ENCODE assay signal across 27 cellular contexts in genomic region chr11:36027731-36028130, GRCh38.
DNase-seq lines count a peak whose midpoint lies in the region; ATAC-seq and TF ChIP-seq lines count a peak whose summit lies in the region.
"Had no signal": no experiment of that assay in that cellular context is flagged by ENCODE, and none has a peak within 500 bp of the region (broad histone marks: within the 10 kb centered on the region; RNA-seq: fewer than 3 reads in every experiment).

No MANE protein-coding gene starts in this region.

- no peaks in the 10 kb centered on the region for H3K36me3 ChIP-seq in GM23338 (ENCODE audit: insufficient read depth)
- no peaks in the 10 kb centered on the region for H3K36me3 ChIP-seq in osteoblast (ENCODE audit: insufficient read depth, low read length)
- H3K36me3 ChIP-seq in OCI-LY7 (ENCODE audit: insufficient read depth, low read length) = no peaks in the 10 kb centered on the region
- H3K36me3 ChIP-seq: heart left ventricle, spleen, upper lobe of right lung had no signal

- H3K9me2 ChIP-seq in GM23338 (ENCODE audit: insufficient read depth) (peaks cover 8% of the 10 kb centered on the region; the same call in 1 of the 2 replicates), OCI-LY7 (ENCODE audit: insufficient read depth, low read length) (no peaks in the 10 kb centered on the region)

- intact Hi-C loops in OCI-LY7 (cut with micrococcal nuclease; ENCODE audit: unreplicated experiment) = no loop called here

- peaks cover 11% of the 10 kb centered on the region for H3K36me3 Mint-ChIP-seq in GM23338 (ENCODE audit: low read depth)
- H3K36me3 Mint-ChIP-seq in nephron (ENCODE audit: low read depth) = peaks cover 8% of the 10 kb centered on the region
- H3K36me3 Mint-ChIP-seq in activated naive CD4-positive, alpha-beta T cell treated with anti-CD3 and anti-CD28 coated beads, Interleukin-2, amount 50 U/mL, for 72 hours = no peaks in the 10 kb centered on the region
- H3K36me3 Mint-ChIP-seq: naive thymus-derived CD4-positive, alpha-beta T cell; stimulated activated effector memory CD8-positive, alpha-beta T cell treated with anti-CD3 and anti-CD28 coated beads, Interleukin-12 subunit alpha, Interleukin-12 subunit beta, amount 100 ng/mL, for 72 hours had no signal

- H3K4me2 ChIP-seq in GM23338 = no peak overlapping the region
- H3K4me2 ChIP-seq in osteoblast (ENCODE audit: insufficient read depth, low read length) = no peak overlapping the region
- no peak overlapping the region for H3K4me2 ChIP-seq in OCI-LY7 (ENCODE audit: low read length)
- H3K4me2 ChIP-seq: BLaER1 had no signal

- CTCF ChIA-PET in OCI-LY7 (lab: Charles Lee; ENCODE audit: unreplicated experiment) = no interaction called here

- H3K27me3 Mint-ChIP-seq in GM23338 (ENCODE audit: insufficient read depth, low read depth, poor library complexity) (peaks cover 9% of the 10 kb centered on the region), nephron (ENCODE audit: low read depth) (no peaks in the 10 kb centered on the region)
- H3K27me3 Mint-ChIP-seq: activated CD4-positive, alpha-beta T cell treated with anti-CD3 and anti-CD28 coated beads, Interleukin-2, amount 10 ng/mL, durations not matched to agents 7 days and 5 days had no signal

- no peaks in the 10 kb centered on the region for H3F3A ChIP-seq in GM23338 (replicated peaks; ENCODE audit: low read depth)

- no peaks in the 10 kb centered on the region for H4K20me1 ChIP-seq in GM23338 (replicated peaks; ENCODE audit: insufficient read depth)
- peaks cover 9% of the 10 kb centered on the region for H4K20me1 ChIP-seq in osteoblast (ENCODE audit: insufficient read depth, low read length)
- no peaks in the 10 kb centered on the region for H4K20me1 ChIP-seq in OCI-LY7 (ENCODE audit: insufficient read depth, low read length)

- peaks cover 24% of the 10 kb centered on the region for H3K4me1 ChIP-seq in GM23338 (ENCODE audit: insufficient read depth)
- peaks cover 13% of the 10 kb centered on the region for H3K4me1 ChIP-seq in osteoblast (ENCODE audit: insufficient read depth, low read length)
- no peaks in the 10 kb centered on the region for H3K4me1 ChIP-seq in OCI-LY7 (ENCODE audit: insufficient read depth, low read length, poor library complexity, severe bottlenecking)
- H3K4me1 ChIP-seq: spleen, upper lobe of right lung had no signal

- H2AFZ ChIP-seq in GM23338 (no peak overlapping the region), osteoblast (ENCODE audit: low read length) (no peak overlapping the region), OCI-LY7 (ENCODE audit: low read length) (no peak overlapping the region)

- TF ChIP-seq CTCF in GM23338 (conservative IDR thresholded peaks at IDR 0.05; ENCODE audit: low read depth in 2 of 2) = no peak
- no peak for TF ChIP-seq CTCF in fibroblast of villous mesenchyme (IDR thresholded peaks at IDR 0.05; ENCODE audit: insufficient read depth, low read depth, low read length)
- no peak for TF ChIP-seq CTCF in nephron (IDR thresholded peaks at IDR 0.05; ENCODE audit: unreplicated experiment in 3 of 3)
- no peak for TF ChIP-seq CTCF in osteoblast (IDR thresholded peaks at IDR 0.05; ENCODE audit: extremely low read depth, low read depth, low read length)
- TF ChIP-seq CTCF in OCI-LY7 (conservative IDR thresholded peaks at IDR 0.05; ENCODE audit: low read length) = no peak

- H3K9me3 ChIP-seq in osteoblast (ENCODE audit: low read depth, low read length) (no peaks in the 10 kb centered on the region), OCI-LY7 (ENCODE audit: low read length) (no peaks in the 10 kb centered on the region)
- H3K9me3 ChIP-seq: heart left ventricle, spleen, upper lobe of right lung had no signal

- no peaks in the 10 kb centered on the region for H3K9me3 Mint-ChIP-seq in GM23338
- no peaks in the 10 kb centered on the region for H3K9me3 Mint-ChIP-seq in nephron
- no peaks in the 10 kb centered on the region for H3K9me3 Mint-ChIP-seq in activated naive CD4-positive, alpha-beta T cell treated with anti-CD3 and anti-CD28 coated beads, Interleukin-2, amount 50 U/mL, for 72 hours
- H3K9me3 Mint-ChIP-seq: activated CD4-positive, alpha-beta T cell treated with anti-CD3 and anti-CD28 coated beads, Interleukin-2, amount 10 ng/mL, durations not matched to agents 7 days and 5 days; activated T-cell treated with anti-CD3 and anti-CD28 coated beads, Interleukin-2, amount 50 U/mL, for 4 hours; naive thymus-derived CD4-positive, alpha-beta T cell; stimulated activated effector memory CD8-positive, alpha-beta T cell treated with anti-CD3 and anti-CD28 coated beads, Interleukin-12 subunit alpha, Interleukin-12 subunit beta, amount 100 ng/mL, for 72 hours had no signal

- DNase-seq in GM23338 (ENCODE audit: low spot score) = no peak
- peak; percentile 12 for DNase-seq in OCI-M2 (lab: John Stamatoyannopoulos, UW; ENCODE audit: unreplicated experiment)
- DNase-seq in fibroblast of villous mesenchyme (ENCODE audit: low read depth) = peak; percentile 79
- no peak for DNase-seq in stimulated activated CD4-positive, alpha-beta T cell treated with anti-CD3 and anti-CD28 coated beads, Interleukin-1b, Interleukin-23, amount 100 ng/mL, for 48 hours
- no peak for DNase-seq in osteoblast (ENCODE audit: insufficient read length, low spot score, missing footprints)
- no peak for DNase-seq in OCI-LY7 (ENCODE audit: low spot score)
- no peak for DNase-seq in activated naive CD4-positive, alpha-beta T cell treated with anti-CD3 and anti-CD28 coated beads, Interleukin-2, amount 50 U/mL, for 72 hours (ENCODE audit: low spot score in 2 of 2)
- DNase-seq: activated CD4-positive, alpha-beta T cell treated with anti-CD3 and anti-CD28 coated beads, Interleukin-2, amount 10 ng/mL, durations not matched to agents 7 days and 5 days; activated T-cell treated with anti-CD3 and anti-CD28 coated beads, Interleukin-2, amount 50 U/mL, for 4 hours; effector CD4-positive, alpha-beta T cell; GF-D8; heart left ventricle; Karpas-422; naive thymus-derived CD4-positive, alpha-beta T cell; NCI-H1048; NCI-H1694; NCI-H510A; occipital lobe; SHP77; spleen; stimulated activated CD4-positive, alpha-beta T cell treated with anti-CD3 and anti-CD28 coated beads, Interleukin-4, amount 100 ng/mL, for 24 hours; upper lobe of right lung had no signal

- no peak overlapping the region for H3K4me3 Mint-ChIP-seq in GM23338
- no peak overlapping the region for H3K4me3 Mint-ChIP-seq in nephron
- H3K4me3 Mint-ChIP-seq: activated CD4-positive, alpha-beta T cell treated with anti-CD3 and anti-CD28 coated beads, Interleukin-2, amount 10 ng/mL, durations not matched to agents 7 days and 5 days; activated T-cell treated with anti-CD3 and anti-CD28 coated beads, Interleukin-2, amount 50 U/mL, for 4 hours; mesothelial cell of epicardium; naive thymus-derived CD4-positive, alpha-beta T cell; stimulated activated effector memory CD8-positive, alpha-beta T cell treated with anti-CD3 and anti-CD28 coated beads, Interleukin-12 subunit alpha, Interleukin-12 subunit beta, amount 100 ng/mL, for 72 hours had no signal

- H3K4me1 Mint-ChIP-seq in GM23338 (peaks cover 52% of the 10 kb centered on the region), nephron (peaks cover 81% of the 10 kb centered on the region)
- H3K4me1 Mint-ChIP-seq: activated CD4-positive, alpha-beta T cell treated with anti-CD3 and anti-CD28 coated beads, Interleukin-2, amount 10 ng/mL, durations not matched to agents 7 days and 5 days; naive thymus-derived CD4-positive, alpha-beta T cell; stimulated activated effector memory CD8-positive, alpha-beta T cell treated with anti-CD3 and anti-CD28 coated beads, Interleukin-12 subunit alpha, Interleukin-12 subunit beta, amount 100 ng/mL, for 72 hours had no signal

- H3K79me2 ChIP-seq in GM23338 (replicated peaks; ENCODE audit: insufficient read depth) (peaks cover 56% of the 10 kb centered on the region), osteoblast (ENCODE audit: insufficient read depth, low read length) (peaks cover 10% of the 10 kb centered on the region), OCI-LY7 (ENCODE audit: insufficient read depth, low read depth, low read length) (no peaks in the 10 kb centered on the region)

- BruUV-seq in OCI-LY7 (replicated peaks; lab: Mats Ljungman, UMichigan) = no TSS peak

- H3K27me3 ChIP-seq in GM23338 (ENCODE audit: insufficient read depth) (no peaks in the 10 kb centered on the region), osteoblast (ENCODE audit: insufficient read depth, low read length) (no peaks in the 10 kb centered on the region)
- H3K27me3 ChIP-seq: BLaER1, heart left ventricle, spleen, upper lobe of right lung had no signal

- POLR2A ChIA-PET in OCI-LY7 (lab: Charles Lee) = interaction anchor here (0.6 kb wide), 1 partner anchor 85 kb away, joined by 3 read pairs; no protein-coding TSS in a partner anchor

- no peak overlapping the region for H3K27ac ChIP-seq in GM23338 (ENCODE audit: low read depth)
- H3K27ac ChIP-seq in osteoblast (ENCODE audit: low read depth, low read length) = no peak overlapping the region
- H3K27ac ChIP-seq in OCI-LY7 (ENCODE audit: low read depth, low read length, poor library complexity, severe bottlenecking) = no peak overlapping the region
- H3K27ac ChIP-seq: BLaER1, heart left ventricle, spleen, upper lobe of right lung had no signal

- H3K4me3 ChIP-seq in GM23338 (no peak overlapping the region), fibroblast of villous mesenchyme (ENCODE audit: low read depth, low read length) (no peak overlapping the region), osteoblast (ENCODE audit: insufficient read depth, low read length) (no peak overlapping the region), OCI-LY7 (ENCODE audit: low read depth, low read length, poor library complexity, severe bottlenecking) (no peak overlapping the region)
- H3K4me3 ChIP-seq: BLaER1, heart left ventricle, spleen, upper lobe of right lung had no signal

- H3K27ac Mint-ChIP-seq in GM23338 = peak overlapping the region; percentile 46; the same call in 1 of the 2 replicates
- peak overlapping the region in 2 of 3 experiments; percentile 1 to 18 for H3K27ac Mint-ChIP-seq in nephron
- no peak overlapping the region for H3K27ac Mint-ChIP-seq in activated naive CD4-positive, alpha-beta T cell treated with anti-CD3 and anti-CD28 coated beads, Interleukin-2, amount 50 U/mL, for 72 hours
- H3K27ac Mint-ChIP-seq: activated CD4-positive, alpha-beta T cell treated with anti-CD3 and anti-CD28 coated beads, Interleukin-2, amount 10 ng/mL, durations not matched to agents 7 days and 5 days; mesothelial cell of epicardium; naive thymus-derived CD4-positive, alpha-beta T cell; stimulated activated effector memory CD8-positive, alpha-beta T cell treated with anti-CD3 and anti-CD28 coated beads, Interleukin-12 subunit alpha, Interleukin-12 subunit beta, amount 100 ng/mL, for 72 hours had no signal

- ATAC-seq in GM23338 = no peak
- no peak for ATAC-seq in activated naive CD4-positive, alpha-beta T cell treated with anti-CD3 and anti-CD28 coated beads, Interleukin-2, amount 50 U/mL, for 72 hours
- ATAC-seq: activated T-cell treated with anti-CD3 and anti-CD28 coated beads, Interleukin-2, amount 50 U/mL, for 4 hours; HCT116; naive thymus-derived CD4-positive, alpha-beta T cell; stimulated activated effector memory CD8-positive, alpha-beta T cell treated with anti-CD3 and anti-CD28 coated beads, Interleukin-12 subunit alpha, Interleukin-12 subunit beta, amount 100 ng/mL, for 72 hours; upper lobe of right lung had no signal

TF ChIP-seq in GM23338, 12 proteins besides CTCF, POLR2A, EP300 and RAD21 (continues in another document):
- TF ChIP-seq ZNF331 (CRISPR knock-in tag; IDR thresholded peaks at IDR 0.05; ENCODE audit: low read depth) (no peak), STAT1 (IDR thresholded peaks at IDR 0.05; ENCODE audit: unreplicated experiment) (no peak)

Comparison
In these comparisons a context has a peak if more than half of its experiments do, and no peak if none do; other contexts are left out.
1. DNase-seq: peak in OCI-M2 (single experiment) and fibroblast of villous mesenchyme (single experiment); none in GM23338 (single experiment), stimulated activated CD4-positive, alpha-beta T cell treated with anti-CD3 and anti-CD28 coated beads, Interleukin-1b, Interleukin-23, amount 100 ng/mL, for 48 hours (single experiment), osteoblast (single experiment), OCI-LY7 (single experiment) and activated naive CD4-positive, alpha-beta T cell treated with anti-CD3 and anti-CD28 coated beads, Interleukin-2, amount 50 U/mL, for 72 hours (0 of 2).
2. H3K27ac Mint-ChIP-seq: peak in GM23338 (single experiment) and nephron (2 of 3); none in activated naive CD4-positive, alpha-beta T cell treated with anti-CD3 and anti-CD28 coated beads, Interleukin-2, amount 50 U/mL, for 72 hours (0 of 2).